Comparison of ENCODE assay signal across 8 cellular contexts in genomic region chr16:29729116-29729521, GRCh38. TPM values are rescaled to one million over a fixed set of nuclear protein-coding genes. Genes with fewer than 3 reads are reported as not detected.
A peak's percentile ranks its signal among the peaks of the same experiment; 100 is the strongest.
DNase-seq lines count a peak whose midpoint lies in the region; ATAC-seq and TF ChIP-seq lines count a peak whose summit lies in the region.

No MANE protein-coding gene starts in this region.

- 0 out of 2 replicates have a peak overlapping the region, but pooled peaks have one; percentile 27 for H3K4me3 ChIP-seq in BE2C (ENCODE audit: low read depth, low read length)
- peak overlapping the region in 1 of 2 experiments; percentile 24; a peak in 1 of 4 replicates for H3K4me3 ChIP-seq in Panc1 (ENCODE audit: low read depth in 2 of 2, low read length in 2 of 2)
- H3K4me3 ChIP-seq in fibroblast of mammary gland (ENCODE audit: control insufficient read depth, low read depth, low read length): no peak overlapping the region

- H3K27ac ChIP-seq in Panc1 (ENCODE audit: low read length): no peak overlapping the region

- TF ChIP-seq CTCF in BE2C (IDR thresholded peaks at IDR 0.05; ENCODE audit: low read depth, low read length) (peak; percentile 92), Panc1 (IDR thresholded peaks at IDR 0.05) (peak; percentile 85), fibroblast of mammary gland (conservative IDR thresholded peaks at IDR 0.05; ENCODE audit: control insufficient read depth, insufficient read depth, low read depth, low read length) (peak; percentile 74)

- in situ Hi-C loops in Panc1 (cut with HindIII; ENCODE audit: low pct_unique_long_range_greater_than_20kb, low sequenced_read_pairs): no loop called here

- H3K36me3 ChIP-seq in BE2C (no peaks in the 10 kb centered on the region), Panc1 (ENCODE audit: control insufficient read depth, insufficient read depth, low read length) (no peaks in the 10 kb centered on the region)

- ATAC-seq in Panc1 (peak; percentile 91), HG03095 (IDR thresholded peaks at IDR 0.05; ENCODE audit: unreplicated experiment) (no peak)

- no peaks in the 10 kb centered on the region for H3K27me3 ChIP-seq in BE2C
- H3K27me3 ChIP-seq in Panc1 (ENCODE audit: control insufficient read depth, insufficient read depth, low read length): no peaks in the 10 kb centered on the region

- H3K9me3 ChIP-seq in BE2C: no peaks in the 10 kb centered on the region
- H3K9me3 ChIP-seq in Panc1 (ENCODE audit: control insufficient read depth, insufficient read depth, low read depth, low read length): no peaks in the 10 kb centered on the region

- CTCF ChIA-PET in Panc1 (lab: Charles Lee): interaction anchor here (0.6 to 1.1 kb wide), 3 partner anchors 29 to 310 kb away, joined by 3 to 4 read pairs (median 3); no protein-coding TSS in a partner anchor

- POLR2A ChIA-PET in Panc1 (lab: Charles Lee): interaction anchor here (0.6 kb wide), 2 partner anchors 61 to 179 kb away, joined by 6 to 7 read pairs; no protein-coding TSS in a partner anchor

- BruUV-seq in Panc1 (replicated peaks; lab: Mats Ljungman, UMichigan): no TSS peak

- intact Hi-C loops in Panc1 (cut with micrococcal nuclease; ENCODE audit: unreplicated experiment): no loop called here

- peak; percentile 33 for DNase-seq in BE2C
- peak; percentile 59 for DNase-seq in HCEC 1CT
- DNase-seq in Panc1 (ENCODE audit: low read depth, low spot score): peak; percentile 41
- DNase-seq in fibroblast of mammary gland (ENCODE audit: low read depth): peak; percentile 47
- DNase-seq in pons (ENCODE audit: low spot score): peak; percentile 40
- no peak for DNase-seq in activated CD8-positive, alpha-beta memory T cell treated with anti-CD3 and anti-CD28 coated beads for 24 hours
- DNase-seq in DMS79 (lab: John Stamatoyannopoulos, UW): no peak

- H3K4me1 ChIP-seq in BE2C (no peaks in the 10 kb centered on the region), Panc1 (ENCODE audit: control insufficient read depth, insufficient read depth, low read length) (no peaks in the 10 kb centered on the region)

RNA-seq across cellular contexts. Expression of gene C16orf54, which starts 16.7 kb away (rescaled TPM):
- not detected for polyA plus RNA-seq in BE2C (2012; ENCODE audit: insufficient read depth, insufficient read length, low read depth)
- total RNA-seq in Panc1 (2021; ENCODE audit: unreplicated experiment): 0.18 TPM
- polyA plus RNA-seq in Panc1 (2012; ENCODE audit: insufficient read length): not detected

RNA-seq across cellular contexts. Expression of gene ZG16, which starts 48.9 kb away (rescaled TPM):
- not detected for polyA plus RNA-seq in BE2C (2012; ENCODE audit: insufficient read depth, insufficient read length, low read depth)
- total RNA-seq in Panc1 (2021; ENCODE audit: unreplicated experiment): not detected
- polyA plus RNA-seq in Panc1 (2012; ENCODE audit: insufficient read length): not detected

RNA-seq across cellular contexts. Expression of gene QPRT, which starts 50.1 kb away (rescaled TPM):
- 245 TPM for polyA plus RNA-seq in BE2C (2012; ENCODE audit: insufficient read depth, insufficient read length, low read depth)
- 27.9 TPM for total RNA-seq in Panc1 (2021; ENCODE audit: unreplicated experiment)
- 53.1 TPM for polyA plus RNA-seq in Panc1 (2012; ENCODE audit: insufficient read length)

Comparison
In these comparisons a context has a peak if more than half of its experiments do, and no peak if none do; other contexts are left out.
1. DNase-seq: peak in BE2C (single experiment), HCEC 1CT (single experiment), Panc1 (single experiment), fibroblast of mammary gland (single experiment) and pons (single experiment); none in activated CD8-positive, alpha-beta memory T cell treated with anti-CD3 and anti-CD28 coated beads for 24 hours (single experiment) and DMS79 (single experiment).
2. Peak in every context shown above with its lines, with median percentiles within 50 percentile points of each other: CTCF ChIP-seq.